In the genomic region with DNA sequence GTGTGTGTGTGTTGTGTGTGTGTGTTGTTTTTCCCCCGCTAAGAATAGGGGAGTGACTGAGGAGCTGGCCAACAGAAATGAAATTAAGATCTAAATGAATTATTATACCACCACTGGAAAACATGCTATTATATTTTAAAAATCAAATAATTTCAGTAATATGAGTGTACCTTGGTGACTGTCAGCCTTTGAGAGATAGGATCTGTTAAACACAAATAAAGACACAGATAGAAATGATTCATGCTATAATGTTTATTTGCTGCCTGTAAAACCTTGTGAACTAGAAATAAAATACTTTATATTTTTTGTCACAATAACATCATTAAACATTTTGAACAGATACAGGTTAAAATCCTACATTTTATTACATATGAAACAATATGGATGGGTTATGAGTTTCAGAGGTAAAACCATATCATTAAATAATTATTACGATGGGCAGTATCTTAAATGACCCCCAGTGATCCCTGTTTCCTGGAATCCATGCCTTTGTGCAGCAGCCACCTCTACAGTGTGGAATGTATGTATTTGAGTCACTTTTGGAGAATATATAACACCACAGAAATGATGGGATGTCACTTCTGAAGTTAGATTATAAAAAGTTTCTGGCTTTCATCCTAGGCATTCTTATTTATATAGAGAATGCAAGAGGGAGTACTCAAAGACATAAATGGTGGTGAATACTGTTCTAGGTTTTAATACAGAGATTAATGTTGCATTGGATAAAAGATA, we compare ENCODE assay signal across 25 cellular contexts.
DNase-seq lines count a peak whose midpoint lies in the region; ATAC-seq and TF ChIP-seq lines count a peak whose summit lies in the region.
"Had no signal": no experiment of that assay in that cellular context is flagged by ENCODE, and none has a peak within 500 bp of the region (broad histone marks: within the 10 kb centered on the region; RNA-seq: fewer than 3 reads in every experiment).

No MANE protein-coding gene starts in this region.

- H2AFZ ChIP-seq in OCI-LY7 (ENCODE audit: low read length) (peak overlapping the region; percentile 59; the same call in 1 of the 2 replicates), SU-DHL-6 (ENCODE audit: low read depth, low read length, severe bottlenecking) (peak overlapping the region; percentile 35), neuron (ENCODE audit: low read depth, low read length) (peak overlapping the region; percentile 54)

- CTCF ChIA-PET in OCI-LY7 (lab: Charles Lee; ENCODE audit: unreplicated experiment), result no interaction called here

- no peak overlapping the region for H3K4me3 Mint-ChIP-seq in T-helper 17 cell
- H3K4me3 Mint-ChIP-seq: CD14-positive monocyte; CD4-positive, alpha-beta memory T cell; CD4-positive, CD25-positive, alpha-beta regulatory T cell; CD8-positive, alpha-beta memory T cell had no signal

- H3K4me3 ChIP-seq in OCI-LY7 (ENCODE audit: low read depth, low read length, poor library complexity, severe bottlenecking), result no peak overlapping the region
- no peak overlapping the region for H3K4me3 ChIP-seq in SU-DHL-6 (ENCODE audit: insufficient read depth, low read length, poor library complexity, severe bottlenecking)
- no peak overlapping the region for H3K4me3 ChIP-seq in neuron (ENCODE audit: low read length)
- H3K4me3 ChIP-seq: A549, BLaER1 had no signal

- H3K27me3 ChIP-seq in SU-DHL-6 (ENCODE audit: low read length) (no peaks in the 10 kb centered on the region), neuron (ENCODE audit: insufficient read depth, low read length) (no peaks in the 10 kb centered on the region)
- H3K27me3 ChIP-seq: BE2C, BLaER1 had no signal

- H3K9me2 ChIP-seq in OCI-LY7 (ENCODE audit: insufficient read depth, low read length), result no peaks in the 10 kb centered on the region
- H3K9me2 ChIP-seq in SU-DHL-6 (replicated peaks; ENCODE audit: insufficient read depth, low read length), result no peaks in the 10 kb centered on the region

- no peak overlapping the region for H3K9ac ChIP-seq in SU-DHL-6 (ENCODE audit: low read length)
- H3K9ac ChIP-seq: BLaER1 had no signal

- H3K4me1 ChIP-seq in OCI-LY7 (ENCODE audit: insufficient read depth, low read length, poor library complexity, severe bottlenecking) (peaks cover 13% of the 10 kb centered on the region), neuron (ENCODE audit: insufficient read depth, low read length) (peaks cover 13% of the 10 kb centered on the region)
- H3K4me1 ChIP-seq: A549, BE2C, BLaER1 had no signal

- no peaks in the 10 kb centered on the region for H3K27me3 Mint-ChIP-seq in T-helper 17 cell
- H3K27me3 Mint-ChIP-seq: CD4-positive, alpha-beta memory T cell; CD4-positive, CD25-positive, alpha-beta regulatory T cell; CD8-positive, alpha-beta memory T cell had no signal

- ATAC-seq in T-helper 17 cell, result no peak
- ATAC-seq: A549 had no signal

- H4K20me1 ChIP-seq in OCI-LY7 (ENCODE audit: insufficient read depth, low read length) (no peaks in the 10 kb centered on the region), SU-DHL-6 (ENCODE audit: low read depth, low read length) (no peaks in the 10 kb centered on the region)
- H4K20me1 ChIP-seq: BLaER1 had no signal

- H3K36me3 Mint-ChIP-seq in T-helper 17 cell (ENCODE audit: low read depth), result no peaks in the 10 kb centered on the region
- H3K36me3 Mint-ChIP-seq: CD14-positive monocyte; CD4-positive, alpha-beta memory T cell; CD4-positive, CD25-positive, alpha-beta regulatory T cell; CD8-positive, alpha-beta memory T cell had no signal

- H3K36me3 ChIP-seq in OCI-LY7 (ENCODE audit: insufficient read depth, low read length), result no peaks in the 10 kb centered on the region
- H3K36me3 ChIP-seq in SU-DHL-6 (ENCODE audit: low read length), result no peaks in the 10 kb centered on the region
- H3K36me3 ChIP-seq in neuron (ENCODE audit: insufficient read depth, low read length), result no peaks in the 10 kb centered on the region
- H3K36me3 ChIP-seq: BE2C, BLaER1 had no signal

- DNase-seq in ELR (ENCODE audit: low read depth) (peak; percentile 10), OCI-LY7 (ENCODE audit: low spot score) (no peak), T-helper 17 cell (no peak), NCI-H1436 (lab: John Stamatoyannopoulos, UW) (no peak), AG08396 (ENCODE audit: low spot score) (no peak)
- DNase-seq in stimulated activated CD4-positive, alpha-beta T cell treated with anti-CD3 and anti-CD28 coated beads, Interleukin-4, amount 100 ng/mL, for 1 hour, result no peak
- DNase-seq: BE2C; C1 segment of cervical spinal cord; CD4-positive, alpha-beta memory T cell; CD4-positive, CD25-positive, alpha-beta regulatory T cell; CD8-positive, alpha-beta memory T cell; COR-L47; DMS 273 treated with DMSO at 0.1 percent for 48 hours; DMS153; DMS53; DMS79; DND-41; EL; GF-D8 had no signal

- no peaks in the 10 kb centered on the region for H3K79me2 ChIP-seq in OCI-LY7 (ENCODE audit: insufficient read depth, low read depth, low read length)
- no peaks in the 10 kb centered on the region for H3K79me2 ChIP-seq in SU-DHL-6 (ENCODE audit: insufficient read depth, low read length)

- no peak overlapping the region for H3K27ac Mint-ChIP-seq in T-helper 17 cell
- H3K27ac Mint-ChIP-seq: CD14-positive monocyte; CD4-positive, alpha-beta memory T cell; CD4-positive, CD25-positive, alpha-beta regulatory T cell; CD8-positive, alpha-beta memory T cell had no signal

- H3K4me2 ChIP-seq in OCI-LY7 (ENCODE audit: low read length), result no peak overlapping the region
- no peak overlapping the region for H3K4me2 ChIP-seq in SU-DHL-6 (ENCODE audit: low read depth, low read length, poor library complexity, severe bottlenecking)
- H3K4me2 ChIP-seq: A549, BLaER1 had no signal

- H3K27ac ChIP-seq in OCI-LY7 (ENCODE audit: low read depth, low read length, poor library complexity, severe bottlenecking), result no peak overlapping the region
- no peak overlapping the region for H3K27ac ChIP-seq in SU-DHL-6 (ENCODE audit: low read depth, low read length)
- H3K27ac ChIP-seq: 22Rv1, A549, BLaER1 had no signal

- H3F3A ChIP-seq in SU-DHL-6 (ENCODE audit: insufficient read depth), result no peaks in the 10 kb centered on the region

- H3K9me3 ChIP-seq in OCI-LY7 (ENCODE audit: low read length) (no peaks in the 10 kb centered on the region), SU-DHL-6 (ENCODE audit: insufficient read depth, low read length) (no peaks in the 10 kb centered on the region), neuron (ENCODE audit: low read length) (no peaks in the 10 kb centered on the region), T-helper 17 cell (ENCODE audit: control insufficient read depth, low read length, poor library complexity, severe bottlenecking) (no peaks in the 10 kb centered on the region)
- H3K9me3 ChIP-seq: A549, BE2C, BLaER1 had no signal

- BruUV-seq in OCI-LY7 (replicated peaks; lab: Mats Ljungman, UMichigan), result no TSS peak

- intact Hi-C loops in OCI-LY7 (cut with micrococcal nuclease; ENCODE audit: unreplicated experiment), result no loop called here

- TF ChIP-seq CTCF in OCI-LY7 (conservative IDR thresholded peaks at IDR 0.05; ENCODE audit: low read length), result no peak
- no peak for TF ChIP-seq CTCF in SU-DHL-6 (IDR thresholded peaks at IDR 0.05; ENCODE audit: insufficient read depth, low read length, poor library complexity, severe bottlenecking)

- no peaks in the 10 kb centered on the region for H3K4me1 Mint-ChIP-seq in T-helper 17 cell
- H3K4me1 Mint-ChIP-seq: CD14-positive monocyte; CD4-positive, alpha-beta memory T cell; CD4-positive, CD25-positive, alpha-beta regulatory T cell; CD8-positive, alpha-beta memory T cell had no signal

- POLR2A ChIA-PET in OCI-LY7 (lab: Charles Lee), result interaction anchor here (0.7 kb wide), 1 partner anchor 113 kb away, joined by 3 read pairs; no protein-coding TSS in a partner anchor
